In the genomic region with DNA sequence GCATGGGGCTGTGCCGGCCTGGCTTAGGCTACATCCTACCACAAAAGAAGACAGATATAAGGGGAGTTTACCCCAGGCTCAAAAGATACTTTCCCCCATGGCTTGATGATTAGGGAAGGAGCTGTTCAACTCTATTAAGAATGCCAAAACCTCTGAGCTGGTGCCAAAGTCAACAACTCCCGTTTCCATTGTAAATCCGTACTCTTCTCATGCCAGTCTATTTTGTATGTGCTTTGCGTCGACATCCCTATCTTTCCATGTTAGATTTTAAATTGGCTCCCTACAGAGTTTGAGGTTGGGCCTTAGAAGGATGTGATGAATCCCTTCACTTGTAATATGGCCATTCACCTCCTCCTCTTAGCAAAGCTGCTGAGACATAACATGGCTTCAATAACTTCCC, we compare ENCODE assay signal across 20 cellular contexts. TPM values are rescaled to one million over a fixed set of nuclear protein-coding genes. Genes with fewer than 3 reads are reported as not detected.
DNase-seq lines count a peak whose midpoint lies in the region; ATAC-seq and TF ChIP-seq lines count a peak whose summit lies in the region.
"Had no signal": no experiment of that assay in that cellular context is flagged by ENCODE, and none has a peak within 500 bp of the region (broad histone marks: within the 10 kb centered on the region; RNA-seq: fewer than 3 reads in every experiment).

No MANE protein-coding gene starts in this region.

- intact Hi-C loops in left ventricle myocardium inferior (cut with micrococcal nuclease) = loop anchor here (10.0 kb wide), 1 partner anchor 270 kb away; no protein-coding TSS in a partner anchor
- intact Hi-C loops in left ventricle myocardium superior (cut with micrococcal nuclease) = loop anchor here (10.0 kb wide), 1 partner anchor 280 kb away; a partner anchor contains a TSS
- intact Hi-C loops in tibial artery (cut with DNase I; ENCODE audit: low total_unique reads) = no loop called here

- H3K27ac ChIP-seq in left ventricle myocardium inferior (replicated peaks) = peak overlapping the region; percentile 34
- peak overlapping the region; percentile 62 for H3K27ac ChIP-seq in VCaP
- peak overlapping the region; percentile 56 for H3K27ac ChIP-seq in tibial artery
- no peak overlapping the region for H3K27ac ChIP-seq in RWPE1
- H3K27ac ChIP-seq: vagina had no signal

- CTCF ChIA-PET in RWPE1 (lab: Yijun Ruan, JAX) = interaction anchor here (5.1 kb wide), 1 partner anchor 116 kb away, joined by 32 read pairs; no protein-coding TSS in a partner anchor

- H3K27me3 ChIP-seq in left ventricle myocardium inferior (ENCODE audit: low read depth) (no peaks in the 10 kb centered on the region), tibial artery (no peaks in the 10 kb centered on the region)
- H3K27me3 ChIP-seq: vagina had no signal

- ATAC-seq in left ventricle myocardium superior (no peak), GM21423 (IDR thresholded peaks at IDR 0.05; ENCODE audit: unreplicated experiment) (no peak)
- ATAC-seq: left cardiac atrium had no signal

- no peak overlapping the region for H3K4me3 ChIP-seq in left ventricle myocardium inferior
- H3K4me3 ChIP-seq in fibroblast of pulmonary artery (replicated peaks; ENCODE audit: low read depth, low read length) = no peak overlapping the region
- no peak overlapping the region for H3K4me3 ChIP-seq in tibial artery
- H3K4me3 ChIP-seq: vagina had no signal

- TF ChIP-seq CTCF in left ventricle myocardium inferior (IDR thresholded peaks at IDR 0.05; ENCODE audit: borderline replicate concordance) = no peak
- TF ChIP-seq CTCF in VCaP (conservative IDR thresholded peaks at IDR 0.05) = no peak
- no peak for TF ChIP-seq CTCF in fibroblast of pulmonary artery (IDR thresholded peaks at IDR 0.05; ENCODE audit: low read length, missing control alignments)
- no peak for TF ChIP-seq CTCF in tibial artery (IDR thresholded peaks at IDR 0.05)
- TF ChIP-seq CTCF in RWPE1 (conservative IDR thresholded peaks at IDR 0.05; ENCODE audit: low read depth) = no peak

- TF ChIP-seq POLR2A in erythroblast (IDR thresholded peaks at IDR 0.05; ENCODE audit: low read length) = no peak

- no peaks in the 10 kb centered on the region for H3K9me3 ChIP-seq in left ventricle myocardium inferior (replicated peaks)
- no peaks in the 10 kb centered on the region for H3K9me3 ChIP-seq in tibial artery
- H3K9me3 ChIP-seq: vagina had no signal

- H3K36me3 ChIP-seq in left ventricle myocardium inferior (peaks cover 48% of the 10 kb centered on the region), tibial artery (peaks cover 21 to 42% (median 38%) of the 10 kb centered on the region in 3 donors)

- DNase-seq in left ventricle myocardium inferior (no peak), left ventricle myocardium superior (no peak), fibroblast of pulmonary artery (ENCODE audit: low read depth) (peak; percentile 49), tibial artery (no peak), RWPE1 (ENCODE audit: low spot score) (no peak), erythroblast (lab: John Stamatoyannopoulos, UW) (no peak)
- DNase-seq: activated CD4-positive, alpha-beta T cell treated with anti-CD3 and anti-CD28 coated beads, Interleukin-2, amount 10 ng/mL, durations not matched to agents 24 days and 14 days; activated effector memory CD4-positive, alpha-beta T cell treated with Interleukin-2 at 50 U/mL for 16 hours; anterior cingulate cortex; CD4-positive, alpha-beta T cell; left cardiac atrium; MM.1S; NCI-H2029 treated with DMSO at 0.1 percent for 48 hours; NCI-H524; stimulated activated CD4-positive, alpha-beta T cell treated with anti-CD3 and anti-CD28 coated beads, Interleukin-4, amount 100 ng/mL, for 24 hours had no signal

- peaks cover 42% of the 10 kb centered on the region for H3K4me1 ChIP-seq in left ventricle myocardium inferior
- H3K4me1 ChIP-seq in tibial artery = peaks cover 0 to 61% (median 24%) of the 10 kb centered on the region in 4 donors

- POLR2A ChIA-PET in RWPE1 (lab: Yijun Ruan, JAX; ENCODE audit: low non-redundant PET) = no interaction called here

RNA-seq across cellular contexts. Expression of a gene that starts 46.9 kb away (rescaled TPM):
- not detected for total RNA-seq in left ventricle myocardium inferior
- total RNA-seq in left ventricle myocardium superior = not detected
- total RNA-seq: activated CD4-positive, alpha-beta T cell treated with anti-CD3 and anti-CD28 coated beads, Interleukin-2, amount 10 ng/mL, durations not matched to agents 24 days and 14 days; CD4-positive, alpha-beta T cell; left cardiac atrium; mesothelial cell of epicardium; subcutaneous adipose tissue; vagina had no signal
